Comparison of ENCODE assay signal across 11 cellular contexts in genomic region chr15:72766780-72767179, GRCh38.
"Had no signal": no experiment of that assay in that cellular context is flagged by ENCODE, and none has a peak within 500 bp of the region (broad histone marks: within the 10 kb centered on the region; RNA-seq: fewer than 3 reads in every experiment).

No MANE protein-coding gene starts in this region.

- H3K27ac ChIP-seq: GM23248 had no signal

- H3K4me3 ChIP-seq: GM23248, GM23338, HAP-1 had no signal

- H3K4me1 Mint-ChIP-seq: GM23338 had no signal

- FAIRE-seq: H1, H54 had no signal

- H3K9me3 ChIP-seq: HAP-1 had no signal

- ATAC-seq: GM23338, HCT116 had no signal

- DNase-seq: GM23248, GOT3, H7, H9, HCEC 1CT, HFFc6 had no signal

- H3K4me3 Mint-ChIP-seq: GM23338, H9, HFFc6 had no signal

- H3K4me2 ChIP-seq: GM23338 had no signal

- H3K9ac ChIP-seq: GM23248 had no signal

- H2AFZ ChIP-seq: GM23248, GM23338 had no signal

- H3K27ac Mint-ChIP-seq: GM23338, H9, HFFc6 had no signal
